In genomic region chr21:45818904-45819285, GRCh38 we compare ENCODE assay signal across 9 cellular contexts.
A peak's percentile ranks its signal among the peaks of the same experiment; 100 is the strongest.
DNase-seq lines count a peak whose midpoint lies in the region; ATAC-seq, FAIRE-seq and TF ChIP-seq lines count a peak whose summit lies in the region.
"Had no signal": no experiment of that assay in that cellular context is flagged by ENCODE, and none has a peak within 500 bp of the region (broad histone marks: within the 10 kb centered on the region; RNA-seq: fewer than 3 reads in every experiment).

No MANE protein-coding gene starts in this region.

- DNase-seq in activated CD4-positive, CD25-positive, alpha-beta regulatory T cell treated with anti-CD3 and anti-CD28 coated beads, Interleukin-2, amount 50 U/mL, for 72 hours, result peak; percentile 59
- DNase-seq in choroid plexus epithelial cell (ENCODE audit: low read depth) (peak; percentile 83), WERI-Rb-1 (no peak), kidney (no peak), adrenal gland (no peak)
- DNase-seq in stimulated activated CD4-positive, alpha-beta T cell treated with anti-CD3 and anti-CD28 coated beads, TNF-alpha, amount 100 ng/mL, for 48 hours (ENCODE audit: low read depth in 3 of 3), result peak; percentile 72 to 83 (median 83)

- H3K4me3 ChIP-seq in HEK293 (ENCODE audit: low read depth, low read length) (no peak overlapping the region), choroid plexus epithelial cell (ENCODE audit: low read depth, low read length) (no peak overlapping the region), WERI-Rb-1 (ENCODE audit: low read depth, low read length) (no peak overlapping the region), kidney (ENCODE audit: low read length in 2 of 2) (no peak overlapping the region), adrenal gland (no peak overlapping the region)
- H3K4me3 ChIP-seq: SK-N-MC had no signal

- no peak for ATAC-seq in HG03139 (IDR thresholded peaks at IDR 0.05; ENCODE audit: unreplicated experiment)

- H3K36me3 ChIP-seq in HEK293 (ENCODE audit: control insufficient read depth in 2 of 2, insufficient read depth in 1 of 2, low read length in 2 of 2), result no peaks in the 10 kb centered on the region
- H3K36me3 ChIP-seq in WERI-Rb-1, result no peaks in the 10 kb centered on the region
- H3K36me3 ChIP-seq in kidney (ENCODE audit: control insufficient read depth in 1 of 2, insufficient read depth in 2 of 2, low read length in 2 of 2), result no peaks in the 10 kb centered on the region
- H3K36me3 ChIP-seq in adrenal gland (replicated peaks in 1 of 2), result no peaks in the 10 kb centered on the region

- POLR2A ChIA-PET in HEK293 (lab: Yijun Ruan, JAX), result no interaction called here

- no peak for TF ChIP-seq POLR2A in adrenal gland (IDR thresholded peaks at IDR 0.05)

- H3K4me1 ChIP-seq in HEK293 (ENCODE audit: control insufficient read depth, insufficient read depth, low read length) (peaks cover 4% of the 10 kb centered on the region; the same call in 1 of the 2 replicates), kidney (ENCODE audit: control insufficient read depth in 1 of 2, insufficient read depth in 1 of 2, low read depth in 1 of 2, low read length in 2 of 2) (no peaks in the 10 kb centered on the region), adrenal gland (replicated peaks in 1 of 2) (peaks cover 0 to 8% of the 10 kb centered on the region in 2 donors)

- no peak for FAIRE-seq in kidney (lab: Jason Lieb, UNC)

- H3K27ac ChIP-seq in HEK293 (ENCODE audit: extremely low read depth, low read depth, low read length) (no peak overlapping the region), WERI-Rb-1 (no peak overlapping the region; the same call in 1 of the 2 replicates), kidney (ENCODE audit: low read depth in 2 of 2, low read length in 2 of 2) (no peak overlapping the region), adrenal gland (no peak overlapping the region)
- H3K27ac ChIP-seq: SK-N-MC had no signal

- TF ChIP-seq CTCF in HEK293 (tag by site-specific recombination; IDR thresholded peaks at IDR 0.05) (no peak), choroid plexus epithelial cell (conservative IDR thresholded peaks at IDR 0.05; ENCODE audit: low read depth, low read length) (no peak), WERI-Rb-1 (IDR thresholded peaks at IDR 0.05; ENCODE audit: low read depth, low read length) (no peak), kidney (IDR thresholded peaks at IDR 0.05; ENCODE audit: borderline replicate concordance, extremely low read depth, insufficient read depth) (no peak), adrenal gland (IDR thresholded peaks at IDR 0.05) (no peak)

- no peaks in the 10 kb centered on the region for H3K9me3 ChIP-seq in HEK293 (ENCODE audit: control insufficient read depth, insufficient read depth, low read depth, low read length)
- H3K9me3 ChIP-seq in WERI-Rb-1 (ENCODE audit: severe bottlenecking), result peaks cover 1% of the 10 kb centered on the region
- H3K9me3 ChIP-seq in kidney (ENCODE audit: control insufficient read depth in 1 of 2, low read length in 2 of 2), result no peaks in the 10 kb centered on the region
- no peaks in the 10 kb centered on the region for H3K9me3 ChIP-seq in adrenal gland (replicated peaks in 1 of 3)

- WGBS in adrenal gland, 4 donors, result 67 to 83% (median 72%) methylated on average over 8 of the region's 8 CpGs

- no peak overlapping the region for H3K9ac ChIP-seq in kidney (ENCODE audit: low read length in 2 of 2)

- intact Hi-C loops in kidney (cut with DNase I) (no loop called here), adrenal gland (cut with DNase I) (loop anchor here in 1 of 2 donors (5.0 kb wide), 1 partner anchor 262 kb away; no protein-coding TSS in a partner anchor)

- H3K27me3 ChIP-seq in WERI-Rb-1 (ENCODE audit: insufficient read depth, low read depth, severe bottlenecking) (no peaks in the 10 kb centered on the region), adrenal gland (no peaks in the 10 kb centered on the region)

- CTCF ChIA-PET in HEK293 (lab: Yijun Ruan, JAX), result interaction anchor here (0.9 to 5.2 kb wide), 5 partner anchors 13 to 679 kb away, joined by 3 to 41 read pairs (median 6); no protein-coding TSS in a partner anchor

TF ChIP-seq in HEK293, 187 proteins besides CTCF, POLR2A, EP300 and RAD21 (continues in another document):
- TF ChIP-seq ZNF433 (tag by site-specific recombination; IDR thresholded peaks at IDR 0.05; ENCODE audit: low read depth), result no peak
- TF ChIP-seq SCRT1 (tag by site-specific recombination; IDR thresholded peaks at IDR 0.05; ENCODE audit: borderline replicate concordance), result no peak
- peak; percentile 95 for TF ChIP-seq GLIS1 (tag by site-specific recombination; IDR thresholded peaks at IDR 0.05)
- TF ChIP-seq ZFP69B (tag by site-specific recombination; IDR thresholded peaks at IDR 0.05), result no peak
- no peak for TF ChIP-seq ZSCAN30 (tag by site-specific recombination; IDR thresholded peaks at IDR 0.05)
- 0 out of 2 replicates have a peak, but pooled peaks have one; percentile 37 for TF ChIP-seq ZNF600 (tag by site-specific recombination; IDR thresholded peaks at IDR 0.05)
- TF ChIP-seq ZFHX2 (tag by site-specific recombination; conservative IDR thresholded peaks at IDR 0.05), result peak; percentile 86
- 0 out of 2 replicates have a peak, but pooled peaks have one; percentile 16 for TF ChIP-seq SP7 (tag by site-specific recombination; IDR thresholded peaks at IDR 0.05)
- TF ChIP-seq, protein P1, sequence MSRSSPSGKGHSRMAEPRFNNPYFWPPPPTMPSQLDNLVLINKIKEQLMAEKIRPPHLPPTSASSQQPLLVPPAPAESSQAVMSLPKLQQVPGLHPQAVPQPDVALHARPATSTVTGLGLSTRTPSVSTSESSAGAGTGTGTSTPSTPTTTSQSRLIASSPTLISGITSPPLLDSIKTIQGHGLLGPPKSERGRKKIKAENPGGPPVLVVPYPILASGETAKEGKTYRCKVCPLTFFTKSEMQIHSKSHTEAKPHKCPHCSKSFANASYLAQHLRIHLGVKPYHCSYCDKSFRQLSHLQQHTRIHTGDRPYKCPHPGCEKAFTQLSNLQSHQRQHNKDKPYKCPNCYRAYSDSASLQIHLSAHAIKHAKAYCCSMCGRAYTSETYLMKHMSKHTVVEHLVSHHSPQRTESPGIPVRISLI (tag by site-specific recombination; IDR thresholded peaks at IDR 0.05), result no peak
- no peak for TF ChIP-seq ZBTB11 (tag by site-specific recombination; conservative IDR thresholded peaks at IDR 0.05; ENCODE audit: low read depth)
- TF ChIP-seq, protein P2, sequence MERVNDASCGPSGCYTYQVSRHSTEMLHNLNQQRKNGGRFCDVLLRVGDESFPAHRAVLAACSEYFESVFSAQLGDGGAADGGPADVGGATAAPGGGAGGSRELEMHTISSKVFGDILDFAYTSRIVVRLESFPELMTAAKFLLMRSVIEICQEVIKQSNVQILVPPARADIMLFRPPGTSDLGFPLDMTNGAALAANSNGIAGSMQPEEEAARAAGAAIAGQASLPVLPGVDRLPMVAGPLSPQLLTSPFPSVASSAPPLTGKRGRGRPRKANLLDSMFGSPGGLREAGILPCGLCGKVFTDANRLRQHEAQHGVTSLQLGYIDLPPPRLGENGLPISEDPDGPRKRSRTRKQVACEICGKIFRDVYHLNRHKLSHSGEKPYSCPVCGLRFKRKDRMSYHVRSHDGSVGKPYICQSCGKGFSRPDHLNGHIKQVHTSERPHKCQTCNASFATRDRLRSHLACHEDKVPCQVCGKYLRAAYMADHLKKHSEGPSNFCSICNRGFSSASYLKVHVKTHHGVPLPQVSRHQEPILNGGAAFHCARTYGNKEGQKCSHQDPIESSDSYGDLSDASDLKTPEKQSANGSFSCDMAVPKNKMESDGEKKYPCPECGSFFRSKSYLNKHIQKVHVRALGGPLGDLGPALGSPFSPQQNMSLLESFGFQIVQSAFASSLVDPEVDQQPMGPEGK (tag by site-specific recombination; IDR thresholded peaks at IDR 0.05), result peak; percentile 31; the same call in 1 of the 2 replicates
- TF ChIP-seq ZNF629 (tag by site-specific recombination; IDR thresholded peaks at IDR 0.05), result peak; percentile 39; the same call in 1 of the 2 replicates
- no peak for TF ChIP-seq ZNF138 (tag by site-specific recombination; IDR thresholded peaks at IDR 0.05; ENCODE audit: borderline replicate concordance)

Comparison
In these comparisons a context has a peak if more than half of its experiments do, and no peak if none do; other contexts are left out.
1. DNase-seq: peak in activated CD4-positive, CD25-positive, alpha-beta regulatory T cell treated with anti-CD3 and anti-CD28 coated beads, Interleukin-2, amount 50 U/mL, for 72 hours (single experiment), choroid plexus epithelial cell (single experiment) and stimulated activated CD4-positive, alpha-beta T cell treated with anti-CD3 and anti-CD28 coated beads, TNF-alpha, amount 100 ng/mL, for 48 hours (3 of 3); none in WERI-Rb-1 (single experiment), kidney (single experiment) and adrenal gland (0 of 7).